Comparison of ENCODE assay signal across 10 cellular contexts in the genomic region with DNA sequence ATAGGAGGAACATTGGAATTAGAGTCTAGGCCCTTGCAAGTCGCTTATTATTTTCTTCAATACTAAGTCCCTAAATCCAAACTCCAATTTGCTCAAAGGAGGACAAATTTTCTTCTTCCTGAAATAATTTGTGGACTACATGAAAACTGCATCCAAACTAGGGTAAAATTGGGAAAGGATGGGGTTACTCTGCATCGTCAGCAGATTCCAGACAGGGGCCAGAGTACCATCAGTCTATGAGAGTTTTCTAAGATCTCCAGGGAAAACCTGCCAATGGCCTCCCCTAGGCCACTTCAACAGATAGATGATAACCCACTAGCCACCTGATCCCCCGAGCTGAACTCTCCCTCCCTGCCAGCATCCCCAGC. TPM values are rescaled to one million over a fixed set of nuclear protein-coding genes. Genes with fewer than 3 reads are reported as not detected.
DNase-seq lines count a peak whose midpoint lies in the region; ATAC-seq and TF ChIP-seq lines count a peak whose summit lies in the region.
"Had no signal": no experiment of that assay in that cellular context is flagged by ENCODE, and none has a peak within 500 bp of the region (broad histone marks: within the 10 kb centered on the region; RNA-seq: fewer than 3 reads in every experiment).

No MANE protein-coding gene starts in this region.

- no peaks in the 10 kb centered on the region for H3K79me2 ChIP-seq in osteoblast (ENCODE audit: insufficient read depth, low read length)

- H3K4me3 Mint-ChIP-seq in CD8-positive, alpha-beta T cell, result peak overlapping the region; percentile 62

- no peak for TF ChIP-seq CTCF in CD8-positive, alpha-beta T cell (IDR thresholded peaks at IDR 0.05)
- TF ChIP-seq CTCF in epithelial cell of proximal tubule (conservative IDR thresholded peaks at IDR 0.05; ENCODE audit: low read depth, low read length) (no peak), osteoblast (IDR thresholded peaks at IDR 0.05; ENCODE audit: extremely low read depth, low read depth, low read length) (no peak)

- H3K36me3 ChIP-seq in CD8-positive, alpha-beta T cell (ENCODE audit: insufficient read depth, low read length), result no peaks in the 10 kb centered on the region
- H3K36me3 ChIP-seq in osteoblast (ENCODE audit: insufficient read depth, low read length), result no peaks in the 10 kb centered on the region

- H3K4me2 ChIP-seq in osteoblast (ENCODE audit: insufficient read depth, low read length), result peak overlapping the region; percentile 56

- DNase-seq in CD8-positive, alpha-beta T cell, result no peak
- DNase-seq in NCI-H2029 treated with DMSO at 0.1 percent for 48 hours (lab: John Stamatoyannopoulos, UW) (peak; percentile 82), epithelial cell of proximal tubule (ENCODE audit: low read depth) (no peak), osteoblast (ENCODE audit: insufficient read length, low spot score, missing footprints) (no peak), hepatic stellate cell (ENCODE audit: low spot score) (no peak), GDM1 (lab: John Stamatoyannopoulos, UW) (no peak)

- intact Hi-C loops in CD8-positive, alpha-beta T cell (cut with DNase I, micrococcal nuclease), result no loop called here

- peaks cover 3% of the 10 kb centered on the region for H3K4me1 ChIP-seq in CD8-positive, alpha-beta T cell (ENCODE audit: insufficient read depth, low read length)
- peaks cover 38% of the 10 kb centered on the region for H3K4me1 ChIP-seq in osteoblast (ENCODE audit: insufficient read depth, low read length)

- H3K9me3 ChIP-seq in CD8-positive, alpha-beta T cell (ENCODE audit: low read length), result no peaks in the 10 kb centered on the region
- no peaks in the 10 kb centered on the region for H3K9me3 ChIP-seq in osteoblast (ENCODE audit: low read depth, low read length)

- no peaks in the 10 kb centered on the region for H4K20me1 ChIP-seq in osteoblast (ENCODE audit: insufficient read depth, low read length)

- ATAC-seq in CD8-positive, alpha-beta T cell, result no peak
- ATAC-seq in GM21619 (IDR thresholded peaks at IDR 0.05; ENCODE audit: unreplicated experiment) (no peak), GM21529 (IDR thresholded peaks at IDR 0.05; ENCODE audit: unreplicated experiment) (no peak)

- no peak overlapping the region for H2AFZ ChIP-seq in osteoblast (ENCODE audit: low read length)

- peaks cover 41% of the 10 kb centered on the region for H3K27me3 Mint-ChIP-seq in CD8-positive, alpha-beta T cell (ENCODE audit: low read depth)

- H3K27me3 ChIP-seq in CD8-positive, alpha-beta T cell (ENCODE audit: insufficient read depth, low read length), result peaks cover 3% of the 10 kb centered on the region
- no peaks in the 10 kb centered on the region for H3K27me3 ChIP-seq in osteoblast (ENCODE audit: insufficient read depth, low read length)

- no peak overlapping the region for H3K27ac Mint-ChIP-seq in CD8-positive, alpha-beta T cell

- no peaks in the 10 kb centered on the region for H3K36me3 Mint-ChIP-seq in CD8-positive, alpha-beta T cell

- H3K4me1 Mint-ChIP-seq in CD8-positive, alpha-beta T cell (ENCODE audit: low read depth), result peaks cover 3% of the 10 kb centered on the region

- CTCF ChIA-PET in CD8-positive, alpha-beta T cell (lab: Charles Lee), result interaction anchor here (1.2 kb wide), 1 partner anchor 19 kb away, joined by 3 read pairs; no protein-coding TSS in a partner anchor

- POLR2A ChIA-PET in CD8-positive, alpha-beta T cell (lab: Charles Lee), result no interaction called here

- no peak overlapping the region for H3K27ac ChIP-seq in CD8-positive, alpha-beta T cell (ENCODE audit: low read depth, low read length)
- no peak overlapping the region for H3K27ac ChIP-seq in osteoblast (ENCODE audit: low read depth, low read length)
- H3K27ac ChIP-seq: epithelial cell of prostate had no signal

- H3K9me3 Mint-ChIP-seq in CD8-positive, alpha-beta T cell, result no peaks in the 10 kb centered on the region

- peak overlapping the region; percentile 36 for H3K4me3 ChIP-seq in CD8-positive, alpha-beta T cell (ENCODE audit: low read depth, low read length)
- H3K4me3 ChIP-seq in epithelial cell of proximal tubule (ENCODE audit: low read depth, low read length) (peak overlapping the region; percentile 40), osteoblast (ENCODE audit: insufficient read depth, low read length) (peak overlapping the region; percentile 70)

RNA-seq across cellular contexts. Expression of a gene that starts 0.5 kb away (rescaled TPM):
- not detected for total RNA-seq in CD8-positive, alpha-beta T cell
- total RNA-seq in epithelial cell of proximal tubule, result 0.14 and 1.3 TPM in 2 replicates
- total RNA-seq in osteoblast, result under 0.01 TPM in 2 replicates

RNA-seq across cellular contexts. Expression of a gene that starts 33.0 kb away (rescaled TPM):
- under 1 TPM; 0.31 to 0.68 TPM for total RNA-seq in CD8-positive, alpha-beta T cell
- total RNA-seq in epithelial cell of proximal tubule, result not detected in 2 replicates
- not detected in 2 replicates for total RNA-seq in osteoblast
- total RNA-seq: M059J had no signal

RNA-seq across cellular contexts. Expression of a gene that starts 52.3 kb away (rescaled TPM):
- 10 to 100 TPM; 12.1 to 12.8 TPM for total RNA-seq in CD8-positive, alpha-beta T cell
- 0.06 and 0.07 TPM in 2 replicates for total RNA-seq in epithelial cell of proximal tubule
- not detected in 2 replicates for total RNA-seq in osteoblast

Comparison
In these comparisons a context has a peak if more than half of its experiments do, and no peak if none do; other contexts are left out.
1. RNA of a gene that starts 52.3 kb away (total RNA-seq): 12.1 to 12.8 TPM in CD8-positive, alpha-beta T cell; 0.06 to 0.07 TPM in epithelial cell of proximal tubule and not detected in osteoblast; every median in the first group is over 10 times any median in the second.
2. Peak in every context shown above with its lines, with median percentiles within 50 percentile points of each other: H3K4me3 ChIP-seq.